In the genomic region with DNA sequence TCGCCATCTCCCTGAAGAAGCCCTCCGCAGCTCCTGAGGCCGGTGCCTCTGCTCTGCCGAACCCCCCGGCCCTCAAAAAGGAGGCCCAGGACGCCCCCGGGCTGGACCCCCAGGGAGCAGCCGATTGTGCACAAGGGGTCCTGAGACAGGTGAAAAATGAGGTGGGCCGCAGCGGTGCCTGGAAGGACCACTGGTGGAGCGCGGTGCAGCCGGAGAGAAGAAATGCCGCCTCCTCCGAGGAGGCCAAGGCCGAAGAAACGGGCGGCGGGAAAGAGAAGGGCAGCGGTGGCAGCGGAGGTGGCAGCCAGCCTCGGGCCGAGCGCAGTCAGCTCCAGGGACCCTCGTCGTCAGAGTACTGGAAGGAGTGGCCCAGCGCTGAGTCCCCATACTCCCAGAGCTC, we compare ENCODE assay signal across 29 cellular contexts.
"Had no signal": no experiment of that assay in that cellular context is flagged by ENCODE, and none has a peak within 500 bp of the region (broad histone marks: within the 10 kb centered on the region; RNA-seq: fewer than 3 reads in every experiment).

No MANE protein-coding gene starts in this region.

- FAIRE-seq: urothelium cell line had no signal

- H3K4me1 ChIP-seq: stomach, suprapubic skin, testis, thyroid gland, tibial artery, tibial nerve, transverse colon, upper lobe of left lung, upper lobe of right lung, uterus, vagina had no signal

- ATAC-seq: stimulated activated effector memory CD8-positive, alpha-beta T cell treated with anti-CD3 and anti-CD28 coated beads, Interleukin-12 subunit alpha, Interleukin-12 subunit beta, amount 100 ng/mL, for 72 hours; stimulated activated memory B cell treated with anti-CD40 and anti-IgM and Interleukin-4, amounts not matched to agents 10 μg/mL and 1 μg/mL and 100 μg/mL, for 72 hours; stimulated activated naive B cell treated with anti-CD40 and anti-IgM and Interleukin-4, amounts not matched to agents 10 μg/mL and 1 μg/mL and 100 μg/mL, for 72 hours; stimulated activated naive CD8-positive, alpha-beta T cell treated with anti-CD3 and anti-CD28 coated beads, Interleukin-15, amount 100 ng/mL, for 72 hours; stimulated activated naive CD8-positive, alpha-beta T cell treated with anti-CD3 and anti-CD28 coated beads, Interleukin-15, Interleukin-2, amounts not matched to agents 100 U/mL and 50 U/mL, for 24 hours had no signal

- H3K4me1 Mint-ChIP-seq: stimulated activated effector memory CD8-positive, alpha-beta T cell treated with anti-CD3 and anti-CD28 coated beads, Interleukin-12 subunit alpha, Interleukin-12 subunit beta, amount 100 ng/mL, for 72 hours; stimulated activated memory B cell treated with anti-CD40 and anti-IgM and Interleukin-4, amounts not matched to agents 10 μg/mL and 1 μg/mL and 100 μg/mL, for 72 hours; stimulated activated naive CD8-positive, alpha-beta T cell treated with anti-CD3 and anti-CD28 coated beads, Interleukin-15, amount 100 ng/mL, for 72 hours had no signal

- H3K27me3 Mint-ChIP-seq: stimulated activated memory B cell treated with anti-CD40 and anti-IgM and Interleukin-4, amounts not matched to agents 10 μg/mL and 1 μg/mL and 100 μg/mL, for 72 hours; stimulated activated naive B cell treated with anti-CD40 and anti-IgM and Interleukin-4, amounts not matched to agents 10 μg/mL and 1 μg/mL and 100 μg/mL, for 72 hours; stimulated activated naive CD8-positive, alpha-beta T cell treated with anti-CD3 and anti-CD28 coated beads, Interleukin-15, amount 100 ng/mL, for 72 hours; stimulated activated naive CD8-positive, alpha-beta T cell treated with anti-CD3 and anti-CD28 coated beads, Interleukin-15, Interleukin-2, amounts not matched to agents 100 ng/mL and 50 ng/mL, for 24 hours; type B pancreatic cell had no signal

- DNase-seq: stimulated activated CD4-positive, alpha-beta T cell treated with anti-CD3 and anti-CD28 coated beads, Interleukin-2, amount 100 ng/mL, for 48 hours; stimulated activated CD4-positive, alpha-beta T cell treated with anti-CD3 and anti-CD28 coated beads, Interleukin-4, amount 100 ng/mL, for 1 hour; stimulated activated CD4-positive, alpha-beta T cell treated with anti-CD3 and anti-CD28 coated beads, Interleukin-4, amount 100 ng/mL, for 24 hours; stimulated activated CD4-positive, alpha-beta T cell treated with anti-CD3 and anti-CD28 coated beads, Interleukin-4, amount 100 ng/mL, for 4 hours; stimulated activated CD8-positive, alpha-beta memory T cell treated with anti-CD3 and anti-CD28 coated beads, Interleukin-4, amount 100 ng/mL, for 48 hours; stimulated activated naive B cell treated with anti-CD40 and anti-IgM and Interleukin-4, amounts not matched to agents 10 μg/mL and 1 μg/mL and 100 μg/mL, for 72 hours; stimulated activated naive CD4-positive, alpha-beta T cell; stimulated activated naive CD4-positive, alpha-beta T cell treated with Interleukin-2 at 50 U/mL for 16 hours; stimulated activated naive CD8-positive, alpha-beta T cell treated with anti-CD3 and anti-CD28 coated beads, Interleukin-15, amount 100 ng/mL, for 72 hours; stimulated activated naive CD8-positive, alpha-beta T cell treated with anti-CD3 and anti-CD28 coated beads, Interleukin-15, Interleukin-2, amounts not matched to agents 100 U/mL and 50 U/mL, for 24 hours; stomach; substantia nigra; testis; thyroid gland; tibial artery; transverse colon; trophoblast cell; upper lobe of right lung; uterus had no signal

- H3K4me3 Mint-ChIP-seq: stimulated activated effector memory CD8-positive, alpha-beta T cell treated with anti-CD3 and anti-CD28 coated beads, Interleukin-12 subunit alpha, Interleukin-12 subunit beta, amount 100 ng/mL, for 72 hours; stimulated activated memory B cell treated with anti-CD40 and anti-IgM and Interleukin-4, amounts not matched to agents 10 μg/mL and 1 μg/mL and 100 μg/mL, for 72 hours; stimulated activated naive B cell treated with anti-CD40 and anti-IgM and Interleukin-4, amounts not matched to agents 10 μg/mL and 1 μg/mL and 100 μg/mL, for 72 hours; stimulated activated naive CD8-positive, alpha-beta T cell treated with anti-CD3 and anti-CD28 coated beads, Interleukin-15, amount 100 ng/mL, for 72 hours; stimulated activated naive CD8-positive, alpha-beta T cell treated with anti-CD3 and anti-CD28 coated beads, Interleukin-15, Interleukin-2, amounts not matched to agents 100 ng/mL and 50 ng/mL, for 24 hours; type B pancreatic cell had no signal

- H3K27ac Mint-ChIP-seq: stimulated activated effector memory CD8-positive, alpha-beta T cell treated with anti-CD3 and anti-CD28 coated beads, Interleukin-12 subunit alpha, Interleukin-12 subunit beta, amount 100 ng/mL, for 72 hours; stimulated activated memory B cell treated with anti-CD40 and anti-IgM and Interleukin-4, amounts not matched to agents 10 μg/mL and 1 μg/mL and 100 μg/mL, for 72 hours; stimulated activated naive B cell treated with anti-CD40 and anti-IgM and Interleukin-4, amounts not matched to agents 10 μg/mL and 1 μg/mL and 100 μg/mL, for 72 hours; stimulated activated naive CD8-positive, alpha-beta T cell treated with anti-CD3 and anti-CD28 coated beads, Interleukin-15, amount 100 ng/mL, for 72 hours; stimulated activated naive CD8-positive, alpha-beta T cell treated with anti-CD3 and anti-CD28 coated beads, Interleukin-15, Interleukin-2, amounts not matched to agents 100 ng/mL and 50 ng/mL, for 24 hours; type B pancreatic cell had no signal

- H3K9me3 ChIP-seq: stomach, suprapubic skin, testis, thoracic aorta, thyroid gland, tibial artery, tibial nerve, transverse colon, upper lobe of left lung, upper lobe of right lung, uterus, vagina had no signal

- H3K9me3 Mint-ChIP-seq: stimulated activated effector memory CD8-positive, alpha-beta T cell treated with anti-CD3 and anti-CD28 coated beads, Interleukin-12 subunit alpha, Interleukin-12 subunit beta, amount 100 ng/mL, for 72 hours; stimulated activated memory B cell treated with anti-CD40 and anti-IgM and Interleukin-4, amounts not matched to agents 10 μg/mL and 1 μg/mL and 100 μg/mL, for 72 hours; stimulated activated naive B cell treated with anti-CD40 and anti-IgM and Interleukin-4, amounts not matched to agents 10 μg/mL and 1 μg/mL and 100 μg/mL, for 72 hours; stimulated activated naive CD8-positive, alpha-beta T cell treated with anti-CD3 and anti-CD28 coated beads, Interleukin-15, amount 100 ng/mL, for 72 hours; stimulated activated naive CD8-positive, alpha-beta T cell treated with anti-CD3 and anti-CD28 coated beads, Interleukin-15, Interleukin-2, amounts not matched to agents 100 ng/mL and 50 ng/mL, for 24 hours; type B pancreatic cell had no signal

- H3K27ac ChIP-seq: stomach, suprapubic skin, testis, thoracic aorta, thyroid gland, tibial artery, tibial nerve, transverse colon, upper lobe of left lung, upper lobe of right lung, uterus, vagina had no signal

- H3K36me3 ChIP-seq: uterus had no signal

- H3K4me3 ChIP-seq: stomach, suprapubic skin, testis, thoracic aorta, thyroid gland, tibial artery, tibial nerve, transverse colon, upper lobe of left lung, upper lobe of right lung, uterus, vagina had no signal

- H3K27me3 ChIP-seq: stomach, suprapubic skin, testis, thyroid gland, tibial artery, tibial nerve, transverse colon, upper lobe of left lung, upper lobe of right lung, uterus, vagina had no signal
